ENCODE assay signal across 8 cellular contexts in the genomic region with DNA sequence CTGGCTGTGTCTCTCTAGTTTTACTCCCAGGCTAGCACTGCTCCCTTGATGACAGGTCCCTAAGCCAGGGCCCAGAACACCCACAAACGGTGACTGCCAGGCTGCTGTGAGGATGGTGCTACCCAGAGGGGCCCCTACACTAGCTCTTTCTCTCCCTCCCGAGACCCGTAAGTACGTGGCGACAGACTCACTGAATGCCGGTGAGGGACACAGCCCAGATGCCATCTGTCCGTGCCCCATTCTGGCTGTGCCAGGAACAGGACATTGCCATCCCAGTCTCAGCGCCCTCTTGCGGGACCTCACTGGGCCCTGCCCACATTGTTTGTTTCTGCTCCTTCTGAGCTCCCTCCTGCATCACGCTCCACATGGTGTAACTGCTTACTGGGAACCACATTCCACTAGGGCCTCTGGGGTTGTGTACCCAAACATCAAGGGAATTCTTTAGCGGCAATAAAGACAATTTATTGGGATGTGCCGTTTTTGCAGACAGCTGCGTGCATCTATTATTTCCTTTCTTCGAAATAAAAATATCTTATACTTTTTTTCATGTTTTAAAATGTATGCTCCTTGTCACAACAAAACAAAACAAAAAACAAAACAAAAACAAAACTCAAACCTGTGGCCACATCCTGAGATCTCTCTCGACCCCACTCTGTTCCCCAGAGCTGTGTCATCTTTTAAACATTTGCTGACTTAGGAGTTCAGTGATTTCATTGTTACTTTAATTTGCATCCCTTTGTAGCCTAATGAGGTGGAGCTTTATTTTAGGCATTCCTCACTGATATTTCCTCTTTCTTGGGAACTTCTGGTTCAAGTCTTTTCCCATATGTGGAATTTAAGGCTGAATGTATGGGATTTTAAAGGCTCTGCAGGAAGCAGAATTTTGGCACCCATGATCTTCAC. TPM values are rescaled to one million over a fixed set of nuclear protein-coding genes. Genes with fewer than 3 reads are reported as not detected.
A peak's percentile ranks its signal among the peaks of the same experiment; 100 is the strongest.
DNase-seq lines count a peak whose midpoint lies in the region; ATAC-seq and TF ChIP-seq lines count a peak whose summit lies in the region.

No MANE protein-coding gene starts in this region.

- WGBS in testis, 2 donors, result 36 to 45% methylated on average over 13 to 15 of the region's 15 CpGs

- TF ChIP-seq CTCF in GM12873 (IDR thresholded peaks at IDR 0.05; ENCODE audit: insufficient read depth, low read depth, low read length, missing control alignments) (peak; percentile 37), testis (IDR thresholded peaks at IDR 0.05) (peak in 2 of 3 experiments; percentile 21 to 48)

- intact Hi-C loops in testis (cut with DNase I; ENCODE audit: low total_unique reads), result no loop called here

- ATAC-seq in GM19035 (IDR thresholded peaks at IDR 0.05; ENCODE audit: unreplicated experiment), result no peak

- TF ChIP-seq POLR2A in testis (IDR thresholded peaks at IDR 0.05), result no peak

- peak; percentile 85 for DNase-seq in AG08395 (ENCODE audit: low spot score)
- peak; percentile 32 for DNase-seq in NOMO-1 treated with DMSO at 0.1 percent for 48 hours (lab: John Stamatoyannopoulos, UW; ENCODE audit: unreplicated experiment)
- DNase-seq in cerebellar cortex (ENCODE audit: low spot score), result peak; percentile 94
- DNase-seq in kidney glomerular epithelial cell (lab: John Stamatoyannopoulos, UW), result peak; percentile 68
- DNase-seq in testis, result peak; percentile 81
- DNase-seq in KG1 (lab: John Stamatoyannopoulos, UW), result no peak

- H3K4me3 ChIP-seq in testis, result no peak overlapping the region

- H3K4me1 ChIP-seq in testis, result peaks cover 11% of the 10 kb centered on the region

- H3K27me3 ChIP-seq in testis, result no peaks in the 10 kb centered on the region

- peak overlapping the region in 1 of 2 donors; percentile 38 for H3K27ac ChIP-seq in testis

- no peaks in the 10 kb centered on the region for H3K36me3 ChIP-seq in testis (ENCODE audit: low read depth, missing control alignments)

- no peaks in the 10 kb centered on the region for H3K9me3 ChIP-seq in testis

RNA-seq across cellular contexts. Expression of a gene that starts 4.4 kb away (rescaled TPM):
- 10 to 100 TPM; 28.4 to 32.5 TPM for total RNA-seq in testis
- 12.9 TPM for polyA plus RNA-seq in testis (ENCODE audit: insufficient read depth, low read depth, low replicate concordance)

RNA-seq across cellular contexts. Expression of a gene that starts 31.3 kb away (rescaled TPM):
- 10 to 100 TPM in 1 of 2 donors, 1 to 10 TPM in 1; 10.0 to 12.2 TPM for total RNA-seq in testis
- 21.1 TPM for polyA plus RNA-seq in testis (ENCODE audit: insufficient read depth, low read depth, low replicate concordance)
